In genomic region chr18:23504720-23505119, GRCh38 we compare ENCODE assay signal across 8 cellular contexts. TPM values are rescaled to one million over a fixed set of nuclear protein-coding genes. Genes with fewer than 3 reads are reported as not detected.
DNase-seq lines count a peak whose midpoint lies in the region; ATAC-seq, FAIRE-seq and TF ChIP-seq lines count a peak whose summit lies in the region.

No MANE protein-coding gene starts in this region.

- H3K36me3 ChIP-seq in endocrine pancreas (ENCODE audit: control insufficient read depth, insufficient read depth, low read length): no peaks in the 10 kb centered on the region
- H3K36me3 ChIP-seq in smooth muscle cell (ENCODE audit: low read depth): peaks cover 5% of the 10 kb centered on the region

- in situ Hi-C loops in Caki2 (cut with HindIII; ENCODE audit: low pct_unique_long_range_greater_than_20kb, low sequenced_read_pairs): no loop called here

- H3K4me1 ChIP-seq in endocrine pancreas (ENCODE audit: control insufficient read depth, insufficient read depth, low read length) (peaks cover 5% of the 10 kb centered on the region), smooth muscle cell (ENCODE audit: low read depth) (peaks cover 17% of the 10 kb centered on the region)

- DNase-seq in Caki2 (ENCODE audit: low read depth) (peak; percentile 27), smooth muscle cell (lab: John Stamatoyannopoulos, UW; ENCODE audit: unreplicated experiment) (no peak), NOMO-1 treated with dmso at 0.1 percent for 144 hours (lab: John Stamatoyannopoulos, UW; ENCODE audit: unreplicated experiment) (no peak), frontal cortex (ENCODE audit: low spot score in 2 of 2) (no peak), activated gamma-delta T cell treated with Interleukin-2 at 50 U/mL for 16 hours (no peak)

- H3K27ac ChIP-seq in smooth muscle cell (ENCODE audit: low read depth): no peak overlapping the region

- H3K27me3 ChIP-seq in endocrine pancreas (ENCODE audit: control insufficient read depth, insufficient read depth, low read length): no peaks in the 10 kb centered on the region
- H3K27me3 ChIP-seq in smooth muscle cell (ENCODE audit: low read depth): no peaks in the 10 kb centered on the region

- no peak overlapping the region for H3K9ac ChIP-seq in endocrine pancreas (ENCODE audit: control insufficient read depth, insufficient read depth, low read length)
- H3K9ac ChIP-seq in smooth muscle cell (ENCODE audit: low read depth): no peak overlapping the region

- H2AFZ ChIP-seq in smooth muscle cell (ENCODE audit: low read depth): no peak overlapping the region

- H3K9me3 ChIP-seq in endocrine pancreas (ENCODE audit: control insufficient read depth, low read length) (no peaks in the 10 kb centered on the region), smooth muscle cell (replicated peaks; ENCODE audit: low read depth) (no peaks in the 10 kb centered on the region)

- peaks cover 6% of the 10 kb centered on the region for H4K20me1 ChIP-seq in smooth muscle cell (ENCODE audit: low read depth)

- peaks cover 20% of the 10 kb centered on the region for H3K79me2 ChIP-seq in smooth muscle cell (ENCODE audit: low read depth)

- H3F3A ChIP-seq in smooth muscle cell (ENCODE audit: low read depth): no peaks in the 10 kb centered on the region

- ATAC-seq in GM19468 (IDR thresholded peaks at IDR 0.05; ENCODE audit: extremely low read depth, unreplicated experiment) (peak; percentile 62), HG03571 (IDR thresholded peaks at IDR 0.05; ENCODE audit: unreplicated experiment) (peak; percentile 57)

- TF ChIP-seq CTCF in smooth muscle cell (IDR thresholded peaks at IDR 0.05; ENCODE audit: borderline replicate concordance, insufficient read depth, poor library complexity, severe bottlenecking): no peak

- peak overlapping the region; percentile 81 for H3K4me3 ChIP-seq in endocrine pancreas (ENCODE audit: control insufficient read depth, insufficient read depth, low read length)
- H3K4me3 ChIP-seq in smooth muscle cell: peak overlapping the region; percentile 76

- 91% methylated on average over 3 of the region's 3 CpGs for WGBS in smooth muscle cell (ENCODE audit: low lambda C conversion rate)

- FAIRE-seq in frontal cortex (lab: Jason Lieb, UNC): no peak

- peak overlapping the region; percentile 98 for H3K4me2 ChIP-seq in smooth muscle cell

RNA-seq across cellular contexts. Expression of gene RMC1, which starts 1.4 kb away (rescaled TPM):
- total RNA-seq in Caki2 (2014; rRNA removed; shearing (Covaris generic); ENCODE audit: low replicate concordance): 10.8 and 31.7 TPM in 2 replicates
- 13.2 and 20.7 TPM in 2 replicates for total RNA-seq in smooth muscle cell
- 10.0 and 20.6 TPM in 2 replicates for polyA plus RNA-seq in smooth muscle cell
- total RNA-seq in frontal cortex: 44.8 TPM

RNA-seq across cellular contexts. Expression of gene RIOK3, which starts 51.6 kb away (rescaled TPM):
- 25.9 and 26.1 TPM in 2 replicates for total RNA-seq in Caki2 (2014; rRNA removed; shearing (Covaris generic); ENCODE audit: low replicate concordance)
- total RNA-seq in smooth muscle cell (79.9 and 100 TPM in 2 replicates), frontal cortex (66.0 TPM)
- polyA plus RNA-seq in smooth muscle cell: 56.0 TPM in 2 replicates
